ENCODE assay signal across 14 cellular contexts in the genomic region with DNA sequence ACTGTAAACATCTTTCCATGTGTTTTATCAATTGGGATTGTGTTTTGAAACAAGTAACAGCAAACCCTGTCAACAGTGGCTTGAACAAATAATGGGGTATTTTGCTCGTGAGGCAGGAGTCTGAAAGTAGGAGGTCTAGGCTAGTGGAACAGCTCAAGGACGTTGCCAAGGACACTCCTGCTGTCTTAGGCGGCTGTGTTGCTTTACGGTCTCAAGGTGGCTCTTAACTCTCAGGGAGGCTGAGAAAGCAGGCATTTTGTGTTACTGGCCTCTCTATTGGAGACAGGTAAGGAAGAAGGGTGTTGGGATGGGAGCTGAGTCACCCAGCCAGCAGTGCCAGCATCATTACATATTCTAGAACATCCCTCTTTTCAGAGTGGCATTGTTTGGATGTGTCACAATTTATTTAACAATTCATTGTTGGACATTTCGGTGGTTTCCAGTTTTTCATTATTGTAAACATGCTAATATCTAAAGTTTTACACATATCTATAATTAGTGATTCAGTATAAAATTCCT. TPM values are rescaled to one million over a fixed set of nuclear protein-coding genes. Genes with fewer than 3 reads are reported as not detected.
DNase-seq lines count a peak whose midpoint lies in the region; TF ChIP-seq lines count a peak whose summit lies in the region.
"Had no signal": no experiment of that assay in that cellular context is flagged by ENCODE, and none has a peak within 500 bp of the region (broad histone marks: within the 10 kb centered on the region; RNA-seq: fewer than 3 reads in every experiment).

No MANE protein-coding gene starts in this region.

- CTCF ChIA-PET in A673 (lab: Charles Lee) = no interaction called here

- no TSS peak for BruUV-seq in A673 (replicated peaks; lab: Mats Ljungman, UMichigan)

- H3K36me3 ChIP-seq in H7 (replicated peaks; ENCODE audit: control insufficient read depth, insufficient read depth, low read length) = no peaks in the 10 kb centered on the region
- no peaks in the 10 kb centered on the region for H3K36me3 ChIP-seq in A673 (ENCODE audit: insufficient read depth, low read length, poor library complexity, severe bottlenecking)
- H3K36me3 ChIP-seq: BE2C had no signal

- POLR2A ChIA-PET in A673 (lab: Charles Lee; ENCODE audit: low non-redundant PET) = no interaction called here

- H3K27me3 ChIP-seq in H7 (ENCODE audit: control insufficient read depth, insufficient read depth, low read length) (no peaks in the 10 kb centered on the region), A673 (replicated peaks; ENCODE audit: insufficient read depth, low read depth, low read length, poor library complexity) (no peaks in the 10 kb centered on the region)
- H3K27me3 ChIP-seq: BE2C had no signal

- H3K27ac ChIP-seq in caudate nucleus (ENCODE audit: low read depth, low read length) (peak overlapping the region; percentile 0), A673 (ENCODE audit: low read depth, low read length, poor library complexity, severe bottlenecking) (no peak overlapping the region)

- intact Hi-C loops in A673 (cut with micrococcal nuclease; ENCODE audit: unreplicated experiment) = no loop called here

- no peaks in the 10 kb centered on the region for H3K4me1 ChIP-seq in A673 (ENCODE audit: insufficient read depth, low read length, poor library complexity, severe bottlenecking)
- H3K4me1 ChIP-seq: BE2C had no signal

- no peak overlapping the region for H3K4me3 ChIP-seq in H7 (ENCODE audit: insufficient read depth, low read depth, low read length)
- H3K4me3 ChIP-seq in A673 (ENCODE audit: low read depth, low read length, poor library complexity, severe bottlenecking) = no peak overlapping the region

- H3K9me3 ChIP-seq in A673 (ENCODE audit: low read depth, low read length, poor library complexity, severe bottlenecking) = no peaks in the 10 kb centered on the region
- H3K9me3 ChIP-seq: BE2C had no signal

- DNase-seq in A172 (ENCODE audit: low spot score) (peak; percentile 46), H7 (peak; percentile 55), caudate nucleus (lab: John Stamatoyannopoulos, UW) (no peak), medulla oblongata (ENCODE audit: extremely low spot score) (peak; percentile 13), A673 (ENCODE audit: low spot score) (no peak), Kasumi-1 (lab: John Stamatoyannopoulos, UW) (no peak), NCI-H69 (lab: John Stamatoyannopoulos, UW) (no peak), AG08396 (ENCODE audit: low spot score) (no peak)
- DNase-seq: ACHN; BE2C; CD4-positive, alpha-beta memory T cell; NCI-H1048; NCI-H1694; NCI-H2107 had no signal

- no peak for TF ChIP-seq CTCF in A673 (conservative IDR thresholded peaks at IDR 0.05; ENCODE audit: low read depth, low read length)

RNA-seq across cellular contexts. Expression of a gene that starts 30.9 kb away (rescaled TPM):
- 53.8 and 57.7 TPM in 2 replicates for total RNA-seq in A172 (2014; rRNA removed; shearing (Covaris generic))
- total RNA-seq in H7 (2014; rRNA removed; shearing (Covaris generic)) = 46.5 and 46.6 TPM in 2 replicates
- 76.7 and 77.8 TPM in 2 replicates for total RNA-seq in A673 (2021)

RNA-seq across cellular contexts. Expression of a gene that starts 31.5 kb away (rescaled TPM):
- 7.1 and 9.7 TPM in 2 replicates for total RNA-seq in A172 (2014; rRNA removed; shearing (Covaris generic))
- 0.42 and 1.6 TPM in 2 replicates for total RNA-seq in H7 (2014; rRNA removed; shearing (Covaris generic))
- total RNA-seq in A673 (2021) = 8.4 and 9.0 TPM in 2 replicates

RNA-seq across cellular contexts. Expression of a gene that starts 49.6 kb away (rescaled TPM):
- total RNA-seq in A172 (2014; rRNA removed; shearing (Covaris generic)) = 41.4 and 44.3 TPM in 2 replicates
- 45.4 and 46.7 TPM in 2 replicates for total RNA-seq in H7 (2014; rRNA removed; shearing (Covaris generic))
- 64.1 and 72.8 TPM in 2 replicates for total RNA-seq in A673 (2021)

Comparison
In these comparisons a context has a peak if more than half of its experiments do, and no peak if none do; other contexts are left out.
1. DNase-seq: peak in A172 (single experiment), H7 (single experiment) and medulla oblongata (single experiment); none in caudate nucleus (0 of 61), A673 (single experiment), Kasumi-1 (0 of 2), NCI-H69 (single experiment) and AG08396 (single experiment).